ENCODE assay signal across 1 cellular context in the genomic region with DNA sequence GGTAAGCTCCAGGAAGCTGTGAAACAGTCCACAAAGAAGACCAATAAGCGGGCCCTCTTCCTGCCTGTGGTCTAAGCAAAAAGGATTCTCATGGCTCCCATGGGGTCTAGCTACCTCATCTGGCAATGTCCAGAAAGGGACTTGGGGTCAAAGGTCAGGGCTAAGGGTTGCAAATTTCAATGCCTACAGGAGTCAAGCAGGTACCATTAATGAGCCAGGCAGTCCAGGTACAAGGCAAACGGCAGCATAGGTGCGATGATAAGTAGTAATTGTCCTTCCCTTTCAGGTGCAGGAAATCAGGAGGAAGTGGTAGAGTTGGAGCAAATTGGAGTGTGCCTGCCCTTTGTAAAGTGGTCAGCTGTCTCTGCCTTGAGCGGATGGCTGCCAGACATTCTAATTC.
A peak's percentile ranks its signal among the peaks of the same experiment; 100 is the strongest.
TF ChIP-seq lines count a peak whose summit lies in the region.

No MANE protein-coding gene starts in this region.

TF ChIP-seq in GM12878, 131 proteins besides CTCF, POLR2A, EP300 and RAD21:
- TF ChIP-seq NR2C1 (IDR thresholded peaks at IDR 0.05) (peak; percentile 45; the same call in 1 of the 2 replicates), NR2F1 (conservative IDR thresholded peaks at IDR 0.05) (peak; percentile 32; the same call in 1 of the 2 replicates), EZH2 (IDR thresholded peaks at IDR 0.05; ENCODE audit: borderline replicate concordance, control insufficient read depth, low read depth, low read length) (no peak)
